Comparison of ENCODE assay signal across 10 cellular contexts in genomic region chr12:112406519-112407488, GRCh38. TPM values are rescaled to one million over a fixed set of nuclear protein-coding genes. Genes with fewer than 3 reads are reported as not detected.
A peak's percentile ranks its signal among the peaks of the same experiment; 100 is the strongest.
DNase-seq lines count a peak whose midpoint lies in the region; ATAC-seq and TF ChIP-seq lines count a peak whose summit lies in the region.
"Had no signal": no experiment of that assay in that cellular context is flagged by ENCODE, and none has a peak within 500 bp of the region (broad histone marks: within the 10 kb centered on the region; RNA-seq: fewer than 3 reads in every experiment).

No MANE protein-coding gene starts in this region.

- H3K4me3 Mint-ChIP-seq in GM23338 = peak overlapping the region; percentile 100
- peak overlapping the region; percentile 99 for H3K4me3 Mint-ChIP-seq in activated CD8-positive, alpha-beta T cell treated with anti-CD3 and anti-CD28 coated beads, Interleukin-2, amount 10 ng/mL, durations not matched to agents 7 days and 5 days

- peaks cover 18% of the 10 kb centered on the region for H3K27me3 Mint-ChIP-seq in GM23338 (ENCODE audit: insufficient read depth, low read depth, poor library complexity)
- no peaks in the 10 kb centered on the region for H3K27me3 Mint-ChIP-seq in activated CD8-positive, alpha-beta T cell treated with anti-CD3 and anti-CD28 coated beads, Interleukin-2, amount 10 ng/mL, durations not matched to agents 7 days and 5 days (ENCODE audit: low read depth)
- H3K27me3 Mint-ChIP-seq: naive B cell had no signal

- H3K4me1 ChIP-seq in GM23338 (ENCODE audit: insufficient read depth) (peaks cover 11% of the 10 kb centered on the region; the same call in 1 of the 2 replicates), iPS-20b (ENCODE audit: insufficient read depth, low read length) (peaks cover 5% of the 10 kb centered on the region)

- H3K27ac ChIP-seq in AG04450 (ENCODE audit: low read depth, low read length) = no peak overlapping the region
- H3K27ac ChIP-seq in GM23338 (ENCODE audit: low read depth) = peak overlapping the region; percentile 97
- H3K27ac ChIP-seq in iPS-20b (ENCODE audit: low read length) = no peak overlapping the region
- H3K27ac ChIP-seq: heart left ventricle had no signal

- peak overlapping the region; percentile 87 for H3K4me2 ChIP-seq in GM23338

- no peaks in the 10 kb centered on the region; the same call in 2 of the 3 replicates for H3K9me3 Mint-ChIP-seq in GM23338
- H3K9me3 Mint-ChIP-seq in activated CD8-positive, alpha-beta T cell treated with anti-CD3 and anti-CD28 coated beads, Interleukin-2, amount 10 ng/mL, durations not matched to agents 7 days and 5 days (ENCODE audit: insufficient read depth) = no peaks in the 10 kb centered on the region
- H3K9me3 Mint-ChIP-seq: naive B cell had no signal

- peak overlapping the region; percentile 49; the same call in 1 of the 2 replicates for H3K4me3 ChIP-seq in AG04450 (ENCODE audit: low read depth, low read length)
- H3K4me3 ChIP-seq in GM23338 = peak overlapping the region; percentile 83
- peak overlapping the region; percentile 98 for H3K4me3 ChIP-seq in iPS-20b (ENCODE audit: low read length)

- H3K36me3 ChIP-seq in GM23338 (ENCODE audit: insufficient read depth) (peaks cover 44% of the 10 kb centered on the region), iPS-20b (ENCODE audit: insufficient read depth, low read depth, low read length) (peaks cover 51% of the 10 kb centered on the region)

- H3K9ac ChIP-seq in iPS-20b (ENCODE audit: low read depth, low read length) = peak overlapping the region; percentile 99; the same call in 1 of the 2 replicates

- H3K27me3 ChIP-seq in AG04450 (ENCODE audit: control insufficient read depth, insufficient read depth, low read length) = no peaks in the 10 kb centered on the region
- H3K27me3 ChIP-seq in GM23338 (ENCODE audit: insufficient read depth) = no peaks in the 10 kb centered on the region
- no peaks in the 10 kb centered on the region for H3K27me3 ChIP-seq in iPS-20b (ENCODE audit: insufficient read depth, low read length)
- H3K27me3 ChIP-seq: heart left ventricle had no signal

- H4K20me1 ChIP-seq in GM23338 (replicated peaks; ENCODE audit: insufficient read depth) = peaks cover 38% of the 10 kb centered on the region

- CTCF ChIA-PET in AG04450 (lab: Charles Lee) = no interaction called here
- CTCF ChIA-PET in activated CD8-positive, alpha-beta T cell treated with anti-CD3 and anti-CD28 coated beads, Interleukin-2, amount 10 ng/mL, durations not matched to agents 7 days and 5 days (lab: Charles Lee) = interaction anchor here (3.2 kb wide), 1 partner anchor 20 kb away, joined by 12 read pairs; no protein-coding TSS in a partner anchor

- H3F3A ChIP-seq in GM23338 (replicated peaks; ENCODE audit: low read depth) = peaks cover 56% of the 10 kb centered on the region

- H3K27ac Mint-ChIP-seq in GM23338 = peak overlapping the region; percentile 56; the same call in 1 of the 2 replicates
- H3K27ac Mint-ChIP-seq in activated CD8-positive, alpha-beta T cell treated with anti-CD3 and anti-CD28 coated beads, Interleukin-2, amount 10 ng/mL, durations not matched to agents 7 days and 5 days = peak overlapping the region; percentile 46

- POLR2A ChIA-PET in AG04450 (lab: Yijun Ruan, JAX) = interaction anchor here (0.6 kb wide), 1 partner anchor 13 kb away, joined by 3 read pairs; no protein-coding TSS in a partner anchor
- POLR2A ChIA-PET in activated CD8-positive, alpha-beta T cell treated with anti-CD3 and anti-CD28 coated beads, Interleukin-2, amount 10 ng/mL, durations not matched to agents 7 days and 5 days (lab: Charles Lee) = no interaction called here

- DNase-seq in AG04450 (ENCODE audit: low read depth, low spot score) = no peak
- DNase-seq in GM23338 (ENCODE audit: low spot score) = no peak
- DNase-seq in activated CD8-positive, alpha-beta T cell treated with anti-CD3 and anti-CD28 coated beads, Interleukin-2, amount 10 ng/mL, durations not matched to agents 7 days and 5 days = no peak
- DNase-seq in SKM-1 (lab: John Stamatoyannopoulos, UW; ENCODE audit: unreplicated experiment) = no peak
- DNase-seq in OCI-M2 (lab: John Stamatoyannopoulos, UW; ENCODE audit: unreplicated experiment) = no peak
- DNase-seq: heart left ventricle, naive B cell had no signal

- no peaks in the 10 kb centered on the region for H3K9me2 ChIP-seq in GM23338 (ENCODE audit: insufficient read depth)

- TF ChIP-seq CTCF in AG04450 (IDR thresholded peaks at IDR 0.05; ENCODE audit: low read depth, low read length) = no peak
- no peak for TF ChIP-seq CTCF in GM23338 (conservative IDR thresholded peaks at IDR 0.05; ENCODE audit: low read depth in 2 of 2)

- peaks cover 16% of the 10 kb centered on the region for H3K4me1 Mint-ChIP-seq in GM23338
- H3K4me1 Mint-ChIP-seq in activated CD8-positive, alpha-beta T cell treated with anti-CD3 and anti-CD28 coated beads, Interleukin-2, amount 10 ng/mL, durations not matched to agents 7 days and 5 days (ENCODE audit: low read depth) = peaks cover 42% of the 10 kb centered on the region

- H3K9me3 ChIP-seq in AG04450 (ENCODE audit: control insufficient read depth, insufficient read depth, low read length) (no peaks in the 10 kb centered on the region; the same call in 1 of the 2 replicates), iPS-20b (ENCODE audit: insufficient read depth, low read depth, low read length) (no peaks in the 10 kb centered on the region)
- H3K9me3 ChIP-seq: heart left ventricle had no signal

- peaks cover 28% of the 10 kb centered on the region for H3K79me2 ChIP-seq in GM23338 (replicated peaks; ENCODE audit: insufficient read depth)

- no peak for ATAC-seq in GM23338
- no peak for ATAC-seq in activated CD8-positive, alpha-beta T cell treated with anti-CD3 and anti-CD28 coated beads, Interleukin-2, amount 10 ng/mL, durations not matched to agents 7 days and 5 days
- ATAC-seq in HG02642 (IDR thresholded peaks at IDR 0.05; ENCODE audit: poor library complexity, unreplicated experiment) = no peak
- no peak for ATAC-seq in GM19452 (IDR thresholded peaks at IDR 0.05; ENCODE audit: unreplicated experiment)
- ATAC-seq: heart left ventricle had no signal

- H3K36me3 Mint-ChIP-seq in GM23338 (ENCODE audit: low read depth) = peaks cover 66% of the 10 kb centered on the region
- H3K36me3 Mint-ChIP-seq in activated CD8-positive, alpha-beta T cell treated with anti-CD3 and anti-CD28 coated beads, Interleukin-2, amount 10 ng/mL, durations not matched to agents 7 days and 5 days (ENCODE audit: low read depth) = peaks cover 53% of the 10 kb centered on the region

- H2AFZ ChIP-seq in GM23338 = no peak overlapping the region

TF ChIP-seq in GM23338, 12 proteins besides CTCF, POLR2A, EP300 and RAD21:
- TF ChIP-seq EZH2phosphoT487 (IDR thresholded peaks at IDR 0.05; ENCODE audit: unreplicated experiment) = no peak
- TF ChIP-seq ZNF331 (CRISPR knock-in tag; IDR thresholded peaks at IDR 0.05; ENCODE audit: low read depth) = no peak
- no peak for TF ChIP-seq STAT1 (IDR thresholded peaks at IDR 0.05; ENCODE audit: unreplicated experiment)
- no peak for TF ChIP-seq ZNF114 (CRISPR knock-in tag; IDR thresholded peaks at IDR 0.05)

RNA-seq across cellular contexts. Expression of gene RPL6, which starts 2.6 kb away (rescaled TPM):
- polyA plus RNA-seq in AG04450 (2011; rRNA removed) (2,254 and 2,667 TPM in 2 replicates), GM23338 (2016; fragmentation: Nextera tagmentation; extraction: Ambion mirVana) (1,712 and 1,715 TPM in 2 replicates)
- 450 and 502 TPM in 2 replicates for polyA minus RNA-seq in AG04450 (2011; rRNA and poly(A)+ RNA removed)
- total RNA-seq in GM23338 (2014; rRNA removed; shearing (Covaris generic)) = 1,413 and 1,678 TPM in 2 replicates
- 1,000 to 10,000 TPM; 1,104 to 1,130 TPM for total RNA-seq in activated CD8-positive, alpha-beta T cell treated with anti-CD3 and anti-CD28 coated beads, Interleukin-2, amount 10 ng/mL, durations not matched to agents 7 days and 5 days

RNA-seq across cellular contexts. Expression of gene PTPN11, which starts 11.9 kb away (rescaled TPM):
- 91.0 and 137 TPM in 2 replicates for polyA plus RNA-seq in AG04450 (2011; rRNA removed)
- polyA minus RNA-seq in AG04450 (2011; rRNA and poly(A)+ RNA removed) = 88.5 and 102 TPM in 2 replicates
- total RNA-seq in GM23338 (2014; rRNA removed; shearing (Covaris generic)) = 90.0 and 94.7 TPM in 2 replicates
- 71.9 and 87.0 TPM in 2 replicates for polyA plus RNA-seq in GM23338 (2016; fragmentation: Nextera tagmentation; extraction: Ambion mirVana)
- total RNA-seq in activated CD8-positive, alpha-beta T cell treated with anti-CD3 and anti-CD28 coated beads, Interleukin-2, amount 10 ng/mL, durations not matched to agents 7 days and 5 days = 100 to 1,000 TPM; 106 to 112 TPM

RNA-seq across cellular contexts. Expression of gene HECTD4, which starts 24.6 kb away (rescaled TPM):
- polyA plus RNA-seq in AG04450 (2011; rRNA removed) (8.6 and 9.5 TPM in 2 replicates), GM23338 (2016; fragmentation: Nextera tagmentation; extraction: Ambion mirVana) (21.7 and 25.7 TPM in 2 replicates)
- polyA minus RNA-seq in AG04450 (2011; rRNA and poly(A)+ RNA removed) = 32.1 and 42.6 TPM in 2 replicates
- total RNA-seq in GM23338 (2014; rRNA removed; shearing (Covaris generic)) = 29.9 and 36.9 TPM in 2 replicates
- total RNA-seq in activated CD8-positive, alpha-beta T cell treated with anti-CD3 and anti-CD28 coated beads, Interleukin-2, amount 10 ng/mL, durations not matched to agents 7 days and 5 days = 10 to 100 TPM; 39.3 to 47.8 TPM
